ENCODE assay signal across 1 cellular context in the genomic region with DNA sequence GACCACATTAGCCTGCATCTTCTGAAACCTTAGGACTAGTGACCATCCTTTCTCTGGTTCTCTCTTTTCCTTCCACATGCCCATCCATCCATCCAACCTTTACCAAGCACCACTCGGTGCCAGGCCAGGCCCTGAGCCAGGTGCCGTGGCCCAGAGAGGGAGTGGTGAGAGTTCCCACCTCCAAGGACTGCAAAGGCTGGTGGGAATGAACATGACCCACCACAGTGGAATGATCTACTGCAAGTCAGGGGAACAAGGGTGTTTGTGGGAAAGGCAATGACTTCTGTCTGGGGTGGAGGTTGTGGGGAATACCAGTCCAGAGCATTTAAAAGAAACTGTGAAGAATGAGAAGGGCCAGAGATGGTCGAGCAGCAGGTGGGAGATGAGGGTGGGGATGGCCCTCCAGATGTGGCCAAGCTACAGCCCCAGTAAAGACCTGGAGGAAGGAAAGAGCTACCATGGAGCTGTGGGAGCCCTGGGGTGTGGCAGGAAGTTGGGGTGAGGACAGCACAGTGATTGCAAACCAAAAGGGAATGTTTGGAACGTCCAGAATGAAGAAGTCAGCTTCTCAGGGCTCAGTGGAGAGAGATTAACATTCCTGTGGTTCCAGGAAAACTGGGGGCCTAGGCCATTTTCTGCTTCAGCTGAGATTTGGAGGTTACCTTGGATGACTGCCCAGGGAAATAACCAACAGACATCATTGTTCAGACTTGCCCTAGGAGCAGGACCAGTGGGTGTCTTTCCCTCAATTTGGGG.
TF ChIP-seq lines count a peak whose summit lies in the region.

No MANE protein-coding gene starts in this region.

TF ChIP-seq in IMR-90, 13 proteins besides CTCF, POLR2A, EP300 and RAD21:
- TF ChIP-seq, protein P1, sequence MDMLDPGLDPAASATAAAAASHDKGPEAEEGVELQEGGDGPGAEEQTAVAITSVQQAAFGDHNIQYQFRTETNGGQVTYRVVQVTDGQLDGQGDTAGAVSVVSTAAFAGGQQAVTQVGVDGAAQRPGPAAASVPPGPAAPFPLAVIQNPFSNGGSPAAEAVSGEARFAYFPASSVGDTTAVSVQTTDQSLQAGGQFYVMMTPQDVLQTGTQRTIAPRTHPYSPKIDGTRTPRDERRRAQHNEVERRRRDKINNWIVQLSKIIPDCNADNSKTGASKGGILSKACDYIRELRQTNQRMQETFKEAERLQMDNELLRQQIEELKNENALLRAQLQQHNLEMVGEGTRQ (IDR thresholded peaks at IDR 0.05; ENCODE audit: low read depth, low read length), result no peak
- TF ChIP-seq RFX5 (IDR thresholded peaks at IDR 0.05; ENCODE audit: low read depth, low read length), result no peak
- no peak for TF ChIP-seq RCOR1 (IDR thresholded peaks at IDR 0.05; ENCODE audit: insufficient replicate concordance, low read length)
- no peak for TF ChIP-seq CHD1 (IDR thresholded peaks at IDR 0.05; ENCODE audit: low read depth, low read length)
- TF ChIP-seq, protein P2, sequence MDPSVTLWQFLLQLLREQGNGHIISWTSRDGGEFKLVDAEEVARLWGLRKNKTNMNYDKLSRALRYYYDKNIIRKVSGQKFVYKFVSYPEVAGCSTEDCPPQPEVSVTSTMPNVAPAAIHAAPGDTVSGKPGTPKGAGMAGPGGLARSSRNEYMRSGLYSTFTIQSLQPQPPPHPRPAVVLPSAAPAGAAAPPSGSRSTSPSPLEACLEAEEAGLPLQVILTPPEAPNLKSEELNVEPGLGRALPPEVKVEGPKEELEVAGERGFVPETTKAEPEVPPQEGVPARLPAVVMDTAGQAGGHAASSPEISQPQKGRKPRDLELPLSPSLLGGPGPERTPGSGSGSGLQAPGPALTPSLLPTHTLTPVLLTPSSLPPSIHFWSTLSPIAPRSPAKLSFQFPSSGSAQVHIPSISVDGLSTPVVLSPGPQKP (IDR thresholded peaks at IDR 0.05; ENCODE audit: borderline replicate concordance, low read depth, low read length), result no peak
- TF ChIP-seq CEBPB (IDR thresholded peaks at IDR 0.05; ENCODE audit: low read depth, low read length), result peak; percentile 83
- TF ChIP-seq MAZ (IDR thresholded peaks at IDR 0.05; ENCODE audit: borderline replicate concordance, low read depth, low read length), result peak; percentile 68; the same call in 1 of the 2 replicates
- no peak for TF ChIP-seq MXI1 (IDR thresholded peaks at IDR 0.05; ENCODE audit: borderline replicate concordance, low read depth, low read length)
- no peak for TF ChIP-seq BHLHE40 (IDR thresholded peaks at IDR 0.05; ENCODE audit: low read depth, low read length)
- peak; percentile 0; the same call in 1 of the 2 replicates for TF ChIP-seq NFE2L2 (IDR thresholded peaks at IDR 0.05; ENCODE audit: low read depth, low read length)
- no peak for TF ChIP-seq MAFK (IDR thresholded peaks at IDR 0.05; ENCODE audit: low read depth, low read length)
- TF ChIP-seq FOS (IDR thresholded peaks at IDR 0.05; ENCODE audit: low read depth, low read length), result 0 out of 2 replicates have a peak, but pooled peaks have one; percentile 14
- TF ChIP-seq SMC3 (IDR thresholded peaks at IDR 0.05; ENCODE audit: low read depth, low read length), result no peak
